In genomic region chr17:38322156-38322779, GRCh38 we compare ENCODE assay signal across 8 cellular contexts. TPM values are rescaled to one million over a fixed set of nuclear protein-coding genes. Genes with fewer than 3 reads are reported as not detected.
DNase-seq lines count a peak whose midpoint lies in the region; ATAC-seq and TF ChIP-seq lines count a peak whose summit lies in the region.

No MANE protein-coding gene starts in this region.

- POLR2A ChIA-PET in A673 (lab: Charles Lee; ENCODE audit: low non-redundant PET), result no interaction called here

- peaks cover 19% of the 10 kb centered on the region for H3K36me3 Mint-ChIP-seq in type B pancreatic cell

- peak; percentile 58 for DNase-seq in A673 (ENCODE audit: low spot score)
- DNase-seq in activated T-cell treated with anti-CD3 and anti-CD28 coated beads, Interleukin-2, amount 50 U/mL, for 1 hour, result peak; percentile 77
- peak; percentile 52 for DNase-seq in fibroblast of mammary gland (ENCODE audit: low read depth)
- peak; percentile 86 for DNase-seq in osteoblast (ENCODE audit: insufficient read length, low spot score, missing footprints)
- DNase-seq in type B pancreatic cell (ENCODE audit: extremely low spot score, unreplicated experiment), result peak; percentile 75

- H3K27ac ChIP-seq in A673 (ENCODE audit: low read depth, low read length, poor library complexity, severe bottlenecking) (no peak overlapping the region), OCI-LY1 (ENCODE audit: low read depth, low read length, poor library complexity, severe bottlenecking) (no peak overlapping the region), osteoblast (ENCODE audit: low read depth, low read length) (no peak overlapping the region)

- H3K4me1 ChIP-seq in A673 (ENCODE audit: insufficient read depth, low read length, poor library complexity, severe bottlenecking) (no peaks in the 10 kb centered on the region), OCI-LY1 (ENCODE audit: insufficient read depth, low read length, severe bottlenecking) (peaks cover 11% of the 10 kb centered on the region), osteoblast (ENCODE audit: insufficient read depth, low read length) (no peaks in the 10 kb centered on the region)

- peaks cover 13% of the 10 kb centered on the region for H3K4me1 Mint-ChIP-seq in type B pancreatic cell (ENCODE audit: unreplicated experiment)

- H4K20me1 ChIP-seq in OCI-LY1 (ENCODE audit: insufficient read depth, low read length) (no peaks in the 10 kb centered on the region), osteoblast (ENCODE audit: insufficient read depth, low read length) (no peaks in the 10 kb centered on the region)

- H3K27me3 ChIP-seq in A673 (replicated peaks; ENCODE audit: insufficient read depth, low read depth, low read length, poor library complexity), result no peaks in the 10 kb centered on the region
- no peaks in the 10 kb centered on the region for H3K27me3 ChIP-seq in OCI-LY1 (ENCODE audit: insufficient read depth, low read length)
- no peaks in the 10 kb centered on the region for H3K27me3 ChIP-seq in osteoblast (ENCODE audit: insufficient read depth, low read length)

- intact Hi-C loops in A673 (cut with micrococcal nuclease; ENCODE audit: unreplicated experiment), result no loop called here

- H3K9me2 ChIP-seq in OCI-LY1 (ENCODE audit: low read depth, low read length), result no peaks in the 10 kb centered on the region

- no peaks in the 10 kb centered on the region for H3K27me3 Mint-ChIP-seq in type B pancreatic cell

- no peaks in the 10 kb centered on the region for H3K9me3 Mint-ChIP-seq in type B pancreatic cell

- no peak overlapping the region for H3K27ac Mint-ChIP-seq in type B pancreatic cell

- H3K79me2 ChIP-seq in OCI-LY1 (ENCODE audit: insufficient read depth, low read length), result no peaks in the 10 kb centered on the region
- H3K79me2 ChIP-seq in osteoblast (ENCODE audit: insufficient read depth, low read length), result no peaks in the 10 kb centered on the region

- H3K4me2 ChIP-seq in OCI-LY1 (ENCODE audit: low read length) (no peak overlapping the region), osteoblast (ENCODE audit: insufficient read depth, low read length) (no peak overlapping the region)

- no TSS peak for BruUV-seq in A673 (replicated peaks; lab: Mats Ljungman, UMichigan)

- peak; percentile 42 for TF ChIP-seq CTCF in A673 (conservative IDR thresholded peaks at IDR 0.05; ENCODE audit: low read depth, low read length)
- peak; percentile 79 for TF ChIP-seq CTCF in GM12874 (IDR thresholded peaks at IDR 0.05; ENCODE audit: insufficient read depth, low read depth, low read length)
- TF ChIP-seq CTCF in OCI-LY1 (IDR thresholded peaks at IDR 0.05; ENCODE audit: low read length), result peak; percentile 42
- peak; percentile 61 for TF ChIP-seq CTCF in fibroblast of mammary gland (conservative IDR thresholded peaks at IDR 0.05; ENCODE audit: control insufficient read depth, insufficient read depth, low read depth, low read length)
- peak; percentile 49 for TF ChIP-seq CTCF in osteoblast (IDR thresholded peaks at IDR 0.05; ENCODE audit: extremely low read depth, low read depth, low read length)
- TF ChIP-seq CTCF in type B pancreatic cell (conservative IDR thresholded peaks at IDR 0.05), result peak; percentile 83

- no peak overlapping the region for H3K9ac ChIP-seq in OCI-LY1 (ENCODE audit: low read length)

- H3K4me3 Mint-ChIP-seq in type B pancreatic cell, result no peak overlapping the region

- no peaks in the 10 kb centered on the region for H3K9me3 ChIP-seq in A673 (ENCODE audit: low read depth, low read length, poor library complexity, severe bottlenecking)
- H3K9me3 ChIP-seq in OCI-LY1 (ENCODE audit: low read length), result no peaks in the 10 kb centered on the region
- no peaks in the 10 kb centered on the region for H3K9me3 ChIP-seq in osteoblast (ENCODE audit: low read depth, low read length)

- H3K36me3 ChIP-seq in A673 (ENCODE audit: insufficient read depth, low read length, poor library complexity, severe bottlenecking) (no peaks in the 10 kb centered on the region), OCI-LY1 (ENCODE audit: insufficient read depth, low read length) (peaks cover 36% of the 10 kb centered on the region), osteoblast (ENCODE audit: insufficient read depth, low read length) (peaks cover 13% of the 10 kb centered on the region)

- no peak for ATAC-seq in GM21737 (IDR thresholded peaks at IDR 0.05; ENCODE audit: unreplicated experiment)

- H3K4me3 ChIP-seq in A673 (ENCODE audit: low read depth, low read length, poor library complexity, severe bottlenecking) (no peak overlapping the region), OCI-LY1 (ENCODE audit: low read depth, low read length, poor library complexity, severe bottlenecking) (no peak overlapping the region), fibroblast of mammary gland (ENCODE audit: control insufficient read depth, low read depth, low read length) (no peak overlapping the region), osteoblast (ENCODE audit: insufficient read depth, low read length) (no peak overlapping the region)

- CTCF ChIA-PET in A673 (lab: Charles Lee), result interaction anchor here (1.0 kb wide), 1 partner anchor 27 kb away, joined by 5 read pairs; no protein-coding TSS in a partner anchor

- no peaks in the 10 kb centered on the region for H3F3A ChIP-seq in OCI-LY1 (ENCODE audit: insufficient read depth, low read length)

- H2AFZ ChIP-seq in OCI-LY1 (ENCODE audit: low read length) (no peak overlapping the region), osteoblast (ENCODE audit: low read length) (no peak overlapping the region)

RNA-seq across cellular contexts. Expression of gene GPR179, which starts 21.5 kb away (rescaled TPM):
- total RNA-seq in A673 (2021), result 0.04 TPM in 2 replicates
- not detected in 2 replicates for total RNA-seq in osteoblast
- total RNA-seq in type B pancreatic cell (ENCODE audit: low replicate concordance), result 0.14 and 0.59 TPM in 2 replicates

RNA-seq across cellular contexts. Expression of gene MRPL45, which starts 25.3 kb away (rescaled TPM):
- total RNA-seq in A673 (2021) (34.4 and 36.5 TPM in 2 replicates), osteoblast (40.4 and 40.9 TPM in 2 replicates), type B pancreatic cell (ENCODE audit: low replicate concordance) (37.3 and 47.1 TPM in 2 replicates)

RNA-seq across cellular contexts. Expression of gene SOCS7, which starts 29.4 kb away (rescaled TPM):
- total RNA-seq in A673 (2021), result 15.2 and 17.3 TPM in 2 replicates
- 16.3 and 17.1 TPM in 2 replicates for total RNA-seq in osteoblast
- 25.8 and 33.0 TPM in 2 replicates for total RNA-seq in type B pancreatic cell (ENCODE audit: low replicate concordance)
